Comparison of ENCODE assay signal across 16 cellular contexts in the genomic region with DNA sequence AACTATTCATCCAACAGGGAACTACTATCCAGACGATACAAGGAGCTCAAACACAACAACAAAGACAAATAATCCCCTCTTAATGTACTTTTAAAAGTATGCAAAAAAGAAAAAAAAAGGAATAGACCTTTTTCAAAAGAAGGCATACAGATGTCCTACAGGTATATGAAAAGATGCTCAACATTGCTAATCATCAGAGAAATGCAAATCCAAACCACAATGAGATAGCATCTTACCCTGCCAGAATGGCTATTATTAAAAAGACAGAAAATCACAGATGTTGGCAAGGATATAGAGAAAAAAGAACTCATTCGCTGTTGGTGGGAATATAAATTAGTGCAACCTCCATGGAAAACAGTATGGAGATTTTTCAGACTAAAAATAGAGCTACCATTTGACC.
"Had no signal": no experiment of that assay in that cellular context is flagged by ENCODE, and none has a peak within 500 bp of the region (broad histone marks: within the 10 kb centered on the region; RNA-seq: fewer than 3 reads in every experiment).

No MANE protein-coding gene starts in this region.

- H3K9me3 ChIP-seq: ascending aorta, heart left ventricle, psoas muscle, suprapubic skin, upper lobe of left lung had no signal

- H3K27me3 Mint-ChIP-seq: natural killer cell treated with Interleukin-12 subunit alpha and Interleukin-12 subunit beta and Interleukin-15 and Interleukin-18, amount 100 ng/mL, for 72 hours had no signal

- H3K4me3 ChIP-seq: ascending aorta, suprapubic skin had no signal

- DNase-seq: activated CD4-positive, alpha-beta T cell treated with anti-CD3 and anti-CD28 coated beads, Interleukin-2, amount 50 U/mL, for 4 hours; activated CD4-positive, CD25-positive, alpha-beta regulatory T cell; activated T-cell treated with anti-CD3 and anti-CD28 coated beads, Interleukin-2, amount 50 U/mL, for 4 hours; effector CD4-positive, alpha-beta T cell; foreskin keratinocyte; heart left ventricle; mammary epithelial cell; psoas muscle; stimulated activated CD4-positive, alpha-beta T cell treated with anti-CD3 and anti-CD28 coated beads, Interleukin-2, amount 100 ng/mL, for 24 hours; stimulated activated naive CD4-positive, alpha-beta T cell treated with Interleukin-2 at 50 U/mL for 16 hours; T-helper 2 cell; upper lobe of left lung had no signal

- H3K36me3 ChIP-seq: ascending aorta, heart left ventricle, suprapubic skin, upper lobe of left lung had no signal

- H3K4me3 Mint-ChIP-seq: activated T-cell treated with anti-CD3 and anti-CD28 coated beads, Interleukin-2, amount 50 U/mL, for 4 hours; natural killer cell treated with Interleukin-12 subunit alpha and Interleukin-12 subunit beta and Interleukin-15 and Interleukin-18, amount 100 ng/mL, for 72 hours had no signal

- H3K27ac ChIP-seq: ascending aorta, foreskin keratinocyte, psoas muscle, suprapubic skin had no signal

- H3K36me3 Mint-ChIP-seq: natural killer cell treated with Interleukin-12 subunit alpha and Interleukin-12 subunit beta and Interleukin-15 and Interleukin-18, amount 100 ng/mL, for 72 hours had no signal

- H3K27ac Mint-ChIP-seq: natural killer cell treated with Interleukin-12 subunit alpha and Interleukin-12 subunit beta and Interleukin-15 and Interleukin-18, amount 100 ng/mL, for 72 hours had no signal

- ATAC-seq: activated T-cell treated with anti-CD3 and anti-CD28 coated beads, Interleukin-2, amount 50 U/mL, for 4 hours; foreskin keratinocyte; natural killer cell treated with Interleukin-12 subunit alpha and Interleukin-12 subunit beta and Interleukin-15 and Interleukin-18, amount 100 ng/mL, for 72 hours; psoas muscle; sciatic nerve had no signal

- H3K27me3 ChIP-seq: ascending aorta, foreskin keratinocyte, heart left ventricle, suprapubic skin, upper lobe of left lung had no signal

- H3K9me3 Mint-ChIP-seq: activated T-cell treated with anti-CD3 and anti-CD28 coated beads, Interleukin-2, amount 50 U/mL, for 4 hours; natural killer cell treated with Interleukin-12 subunit alpha and Interleukin-12 subunit beta and Interleukin-15 and Interleukin-18, amount 100 ng/mL, for 72 hours had no signal
